In the genomic region with DNA sequence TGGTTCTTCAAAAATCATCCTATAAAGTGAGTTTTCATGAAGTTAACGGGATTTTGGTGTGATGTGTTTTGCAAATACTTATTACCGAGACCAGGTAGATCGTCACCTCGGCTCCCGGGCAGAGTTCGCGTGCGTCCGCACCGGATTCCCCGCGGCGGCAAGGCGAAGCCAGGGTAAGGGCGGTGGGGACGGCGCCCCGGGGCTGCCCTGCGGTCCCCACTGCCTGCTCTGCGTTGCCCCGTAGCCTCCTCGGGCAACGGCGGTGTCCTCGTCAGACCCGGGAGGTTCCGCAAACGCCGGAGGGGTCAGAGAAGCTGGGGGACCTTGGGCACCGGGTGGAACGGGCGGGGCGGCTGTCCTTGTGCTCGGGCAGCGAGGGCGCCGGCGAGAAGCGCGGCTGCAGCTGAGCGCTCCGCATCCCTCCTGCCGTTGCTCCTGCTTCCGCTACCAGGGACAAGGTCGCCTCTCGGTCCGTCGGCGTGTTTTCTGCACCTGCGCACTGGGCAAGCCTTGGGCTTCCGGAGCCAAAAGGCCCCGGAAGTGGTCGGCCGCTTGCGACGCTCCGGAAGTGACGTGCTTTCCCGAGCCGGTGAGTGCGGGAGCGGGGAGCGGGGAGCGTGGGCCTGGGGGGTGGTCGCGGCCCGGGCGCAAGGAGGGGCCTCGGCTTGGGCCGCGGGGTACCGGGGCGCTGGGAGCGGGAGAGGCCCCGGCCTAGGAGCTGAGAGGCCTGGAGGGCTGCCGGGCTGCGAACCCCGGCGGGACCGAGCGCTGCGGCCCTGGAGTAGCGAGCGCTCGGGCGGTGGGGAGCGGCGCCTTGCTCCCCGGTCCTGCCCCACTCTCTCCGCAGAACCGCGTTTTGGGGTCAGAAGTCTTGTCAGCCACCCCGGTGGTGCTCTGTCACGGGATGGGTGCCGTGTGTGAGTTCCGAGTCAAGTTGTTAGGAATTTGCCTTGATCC, we compare ENCODE assay signal across 8 cellular contexts. TPM values are rescaled to one million over a fixed set of nuclear protein-coding genes. Genes with fewer than 3 reads are reported as not detected.
A peak's percentile ranks its signal among the peaks of the same experiment; 100 is the strongest.
DNase-seq lines count a peak whose midpoint lies in the region; ATAC-seq and TF ChIP-seq lines count a peak whose summit lies in the region.

A gene with protein sequence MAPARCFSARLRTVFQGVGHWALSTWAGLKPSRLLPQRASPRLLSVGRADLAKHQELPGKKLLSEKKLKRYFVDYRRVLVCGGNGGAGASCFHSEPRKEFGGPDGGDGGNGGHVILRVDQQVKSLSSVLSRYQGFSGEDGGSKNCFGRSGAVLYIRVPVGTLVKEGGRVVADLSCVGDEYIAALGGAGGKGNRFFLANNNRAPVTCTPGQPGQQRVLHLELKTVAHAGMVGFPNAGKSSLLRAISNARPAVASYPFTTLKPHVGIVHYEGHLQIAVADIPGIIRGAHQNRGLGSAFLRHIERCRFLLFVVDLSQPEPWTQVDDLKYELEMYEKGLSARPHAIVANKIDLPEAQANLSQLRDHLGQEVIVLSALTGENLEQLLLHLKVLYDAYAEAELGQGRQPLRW (plus strand): TSS at position 560 of the 957 bp plus-strand sequence. CDS start 10,393 bp downstream, outside the sequence.

- peaks cover 27% of the 10 kb centered on the region for H3K4me1 Mint-ChIP-seq in T-helper 1 cell treated with Interleukin-12 subunit alpha and Interleukin-12 subunit beta and Interleukin-4 antibody, amounts not matched to agents 30 μg/mL and 1 μg/mL, for 36 hours (ENCODE audit: low read depth)
- H3K4me1 Mint-ChIP-seq in progenitor cell of endocrine pancreas (ENCODE audit: low read depth), result peaks cover 10% of the 10 kb centered on the region

- H3K27me3 Mint-ChIP-seq in T-helper 1 cell treated with Interleukin-12 subunit alpha and Interleukin-12 subunit beta and Interleukin-4 antibody, amounts not matched to agents 30 μg/mL and 1 μg/mL, for 36 hours (ENCODE audit: low read depth), result no peaks in the 10 kb centered on the region
- H3K27me3 Mint-ChIP-seq in progenitor cell of endocrine pancreas, result no peaks in the 10 kb centered on the region

- H3K27me3 ChIP-seq in left ventricle myocardium inferior (ENCODE audit: low read depth) (no peaks in the 10 kb centered on the region), upper lobe of right lung (no peaks in the 10 kb centered on the region)

- no peaks in the 10 kb centered on the region for H3K9me3 Mint-ChIP-seq in T-helper 1 cell treated with Interleukin-12 subunit alpha and Interleukin-12 subunit beta and Interleukin-4 antibody, amounts not matched to agents 30 μg/mL and 1 μg/mL, for 36 hours
- H3K9me3 Mint-ChIP-seq in progenitor cell of endocrine pancreas (ENCODE audit: low read depth), result no peaks in the 10 kb centered on the region

- H3K36me3 ChIP-seq in left ventricle myocardium inferior, result peaks cover 28% of the 10 kb centered on the region
- H3K36me3 ChIP-seq in upper lobe of right lung, result peaks cover 4% of the 10 kb centered on the region

- H3K9me3 ChIP-seq in left ventricle myocardium inferior (replicated peaks) (no peaks in the 10 kb centered on the region), upper lobe of right lung (no peaks in the 10 kb centered on the region)

- H3K27ac ChIP-seq in left ventricle myocardium inferior (replicated peaks) (peak within 1 kb of the TSS; percentile 97), upper lobe of right lung (peak within 1 kb of the TSS; percentile 97)

- H3K4me3 Mint-ChIP-seq in T-helper 1 cell treated with Interleukin-12 subunit alpha and Interleukin-12 subunit beta and Interleukin-4 antibody, amounts not matched to agents 30 μg/mL and 1 μg/mL, for 36 hours, result peak within 1 kb of the TSS; percentile 89
- H3K4me3 Mint-ChIP-seq in progenitor cell of endocrine pancreas (ENCODE audit: low read depth), result peak within 1 kb of the TSS; percentile 85

- ATAC-seq in GM18498 (IDR thresholded peaks at IDR 0.05; ENCODE audit: unreplicated experiment) (peak; percentile 96), HG02938 (IDR thresholded peaks at IDR 0.05; ENCODE audit: unreplicated experiment) (peak; percentile 91), upper lobe of right lung (peak; percentile 98)

- H3K27ac Mint-ChIP-seq in T-helper 1 cell treated with Interleukin-12 subunit alpha and Interleukin-12 subunit beta and Interleukin-4 antibody, amounts not matched to agents 30 μg/mL and 1 μg/mL, for 36 hours, result peak within 1 kb of the TSS; percentile 94
- H3K27ac Mint-ChIP-seq in progenitor cell of endocrine pancreas, result peak within 1 kb of the TSS; percentile 97

- H3K4me1 ChIP-seq in left ventricle myocardium inferior, result peaks cover 45% of the 10 kb centered on the region
- peaks cover 23% of the 10 kb centered on the region for H3K4me1 ChIP-seq in upper lobe of right lung

- TF ChIP-seq CTCF in left ventricle myocardium inferior (IDR thresholded peaks at IDR 0.05; ENCODE audit: borderline replicate concordance) (peak; percentile 23), progenitor cell of endocrine pancreas (IDR thresholded peaks at IDR 0.05; ENCODE audit: unreplicated experiment) (no peak), upper lobe of right lung (IDR thresholded peaks at IDR 0.05) (no peak)

- DNase-seq in NCI-H1694 treated with DMSO at 0.1 percent for 48 hours (lab: John Stamatoyannopoulos, UW), result peak; percentile 80
- peak; percentile 94 for DNase-seq in amniotic stem cell (lab: John Stamatoyannopoulos, UW)
- DNase-seq in left ventricle myocardium inferior, result peak; percentile 94
- peak; percentile 86 for DNase-seq in progenitor cell of endocrine pancreas (ENCODE audit: low spot score, unreplicated experiment)
- peak; percentile 98 for DNase-seq in upper lobe of right lung

- H3K36me3 Mint-ChIP-seq in T-helper 1 cell treated with Interleukin-12 subunit alpha and Interleukin-12 subunit beta and Interleukin-4 antibody, amounts not matched to agents 30 μg/mL and 1 μg/mL, for 36 hours (ENCODE audit: low read depth), result peaks cover 1% of the 10 kb centered on the region
- H3K36me3 Mint-ChIP-seq in progenitor cell of endocrine pancreas (ENCODE audit: insufficient read depth), result peaks cover 2% of the 10 kb centered on the region

- intact Hi-C loops in left ventricle myocardium inferior (cut with micrococcal nuclease) (no loop called here), upper lobe of right lung (cut with DNase I) (no loop called here)

- H3K4me3 ChIP-seq in left ventricle myocardium inferior, result peak within 1 kb of the TSS; percentile 95
- peak within 1 kb of the TSS; percentile 94 for H3K4me3 ChIP-seq in upper lobe of right lung

RNA-seq across cellular contexts. Expression of the gene that starts here (rescaled TPM):
- total RNA-seq in left ventricle myocardium inferior, result 25.9 TPM
- 30.4 and 31.6 TPM in 2 replicates for total RNA-seq in progenitor cell of endocrine pancreas
- total RNA-seq in upper lobe of right lung, result 26.5 TPM

Comparison
In these comparisons a context has a peak if more than half of its experiments do, and no peak if none do; other contexts are left out.
1. Peak in every context shown above with its lines: DNase-seq, ATAC-seq, H3K4me3 ChIP-seq and H3K27ac ChIP-seq.